Comparison of ENCODE assay signal across 23 cellular contexts in the genomic region with DNA sequence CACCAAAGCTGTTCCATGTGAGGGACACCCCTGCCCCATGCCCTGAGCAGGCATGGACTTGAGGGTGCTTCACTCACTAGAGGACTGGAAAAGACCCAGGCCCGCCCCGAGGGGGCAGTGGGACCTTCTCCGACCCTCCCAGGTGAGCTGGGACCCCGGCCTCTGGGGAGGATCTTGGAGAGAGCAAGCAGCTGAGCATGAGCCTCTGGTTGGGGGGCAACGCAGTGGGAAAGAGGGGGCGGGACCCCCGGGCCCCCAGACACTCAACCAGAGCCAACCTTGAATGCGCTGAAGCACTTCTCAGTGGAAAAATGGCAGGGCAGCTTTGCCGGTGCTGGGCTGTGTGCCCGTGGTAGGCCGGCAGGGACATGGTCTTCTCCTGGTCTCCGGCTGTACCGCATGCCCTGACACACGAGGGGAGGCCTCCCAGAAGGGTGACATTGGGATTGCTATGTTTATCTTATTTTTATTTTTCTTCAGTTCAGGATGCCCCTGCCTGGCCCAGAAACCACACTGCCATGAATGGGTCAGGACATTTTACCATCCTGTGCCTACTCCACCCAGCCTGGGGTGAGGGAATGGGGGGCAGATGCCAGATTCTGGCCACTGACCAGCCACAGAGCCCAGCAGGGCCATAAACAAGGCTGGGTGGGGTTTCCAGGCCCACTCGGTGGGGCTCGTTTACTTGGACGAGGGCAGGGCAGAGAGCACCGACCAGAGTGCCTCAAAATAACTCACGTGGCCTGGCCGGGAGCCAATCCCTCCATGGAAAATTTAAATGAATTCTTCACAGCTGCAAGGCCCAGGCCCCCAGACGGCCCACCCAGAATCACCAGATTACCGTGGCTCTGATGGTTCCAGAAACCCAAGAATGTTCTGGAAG. TPM values are rescaled to one million over a fixed set of nuclear protein-coding genes. Genes with fewer than 3 reads are reported as not detected.
DNase-seq lines count a peak whose midpoint lies in the region; ATAC-seq lines count a peak whose summit lies in the region.
"Had no signal": no experiment of that assay in that cellular context is flagged by ENCODE, and none has a peak within 500 bp of the region (broad histone marks: within the 10 kb centered on the region; RNA-seq: fewer than 3 reads in every experiment).

No MANE protein-coding gene starts in this region.

- no peaks in the 10 kb centered on the region for H3K36me3 Mint-ChIP-seq in activated naive CD4-positive, alpha-beta T cell treated with anti-CD3 and anti-CD28 coated beads, Interleukin-2, amount 50 U/mL, for 72 hours
- H3K36me3 Mint-ChIP-seq: CD4-positive, CD25-positive, alpha-beta regulatory T cell had no signal

- H3K27ac Mint-ChIP-seq in activated naive CD4-positive, alpha-beta T cell treated with anti-CD3 and anti-CD28 coated beads, Interleukin-2, amount 50 U/mL, for 72 hours, result peak overlapping the region in 1 of 2 donors; percentile 44

- H3K4ac ChIP-seq in mesenchymal stem cell (ENCODE audit: low read depth in 1 of 2, low read length in 2 of 2), result no peak overlapping the region

- intact Hi-C loops in Right ventricle myocardium superior (cut with DNase I), result no loop called here
- intact Hi-C loops in cardiac septum (cut with DNase I), result no loop called here
- intact Hi-C loops in posterior vena cava (cut with DNase I), result loop anchor here in 1 of 2 donors (5.0 kb wide), 1 partner anchor 37 kb away; no protein-coding TSS in a partner anchor

- no peaks in the 10 kb centered on the region for H3K79me1 ChIP-seq in mesenchymal stem cell (replicated peaks; ENCODE audit: low read length, poor library complexity, severe bottlenecking)

- H3K9me3 Mint-ChIP-seq in activated naive CD4-positive, alpha-beta T cell treated with anti-CD3 and anti-CD28 coated beads, Interleukin-2, amount 50 U/mL, for 72 hours, result no peaks in the 10 kb centered on the region
- H3K9me3 Mint-ChIP-seq: CD4-positive, CD25-positive, alpha-beta regulatory T cell had no signal

- H2BK120ac ChIP-seq in mesenchymal stem cell (ENCODE audit: low read depth, low read length), result no peak overlapping the region

- no peaks in the 10 kb centered on the region for H3K9me3 ChIP-seq in mesenchymal stem cell (ENCODE audit: control insufficient read depth, low read length)
- H3K9me3 ChIP-seq: BE2C, MG63 had no signal

- H3K23ac ChIP-seq in mesenchymal stem cell (ENCODE audit: low read length in 2 of 2), result no peak overlapping the region

- H2AFZ ChIP-seq in mesenchymal stem cell (ENCODE audit: low read depth, low read length), result no peak overlapping the region

- no peak overlapping the region for H3K14ac ChIP-seq in mesenchymal stem cell (ENCODE audit: low read length in 2 of 2)

- no peak overlapping the region for H3K4me3 ChIP-seq in mesenchymal stem cell (ENCODE audit: insufficient read depth in 1 of 2, low read depth in 1 of 2, low read length in 2 of 2)
- H3K4me3 ChIP-seq: MG63 had no signal

- no peaks in the 10 kb centered on the region for H3K36me3 ChIP-seq in mesenchymal stem cell (ENCODE audit: control insufficient read depth in 1 of 2, insufficient read depth in 2 of 2, low read depth in 1 of 2, low read length in 2 of 2)
- H3K36me3 ChIP-seq: BE2C, MG63 had no signal

- no peak for ATAC-seq in Right ventricle myocardium superior (ENCODE audit: poor library complexity)
- ATAC-seq in HG02981 (IDR thresholded peaks at IDR 0.05; ENCODE audit: unreplicated experiment), result no peak
- ATAC-seq in activated naive CD4-positive, alpha-beta T cell treated with anti-CD3 and anti-CD28 coated beads, Interleukin-2, amount 50 U/mL, for 72 hours, result no peak
- ATAC-seq: PC-3, Right ventricle myocardium inferior had no signal

- H3K4me1 ChIP-seq in mesenchymal stem cell (ENCODE audit: control insufficient read depth, insufficient read depth, low read depth, low read length), result peaks cover 2% of the 10 kb centered on the region
- H3K4me1 ChIP-seq: BE2C had no signal

- H2BK15ac ChIP-seq in mesenchymal stem cell (ENCODE audit: low read depth, poor library complexity, severe bottlenecking), result peak overlapping the region; percentile 23

- no peak overlapping the region for H3K27ac ChIP-seq in mesenchymal stem cell (ENCODE audit: low read length, poor library complexity, severe bottlenecking)

- no peak overlapping the region for H2BK5ac ChIP-seq in mesenchymal stem cell (ENCODE audit: low read depth, low read length, poor library complexity, severe bottlenecking)

- WGBS in mesenchymal stem cell, result 78% methylated on average over 21 of the region's 22 CpGs

- H3K4me2 ChIP-seq in mesenchymal stem cell (ENCODE audit: low read length, poor library complexity, severe bottlenecking), result no peak overlapping the region

- H3K18ac ChIP-seq in mesenchymal stem cell (ENCODE audit: low read depth in 1 of 2, low read length in 2 of 2), result no peak overlapping the region

- no peak overlapping the region for H4K91ac ChIP-seq in mesenchymal stem cell (ENCODE audit: low read length)

- DNase-seq in Right ventricle myocardium superior (peak; percentile 35), cardiac septum (ENCODE audit: low spot score) (no peak), mesenchymal stem cell (no peak), posterior vena cava (ENCODE audit: low spot score) (peak; percentile 77), T1000 (lab: John Stamatoyannopoulos, UW) (no peak), epidermal melanocyte (ENCODE audit: insufficient read length, low spot score) (no peak)
- DNase-seq in activated naive CD4-positive, alpha-beta T cell treated with anti-CD3 and anti-CD28 coated beads, Interleukin-2, amount 50 U/mL, for 72 hours (ENCODE audit: low spot score in 2 of 2), result no peak
- DNase-seq: 8988T; ACHN; BE2C; CD4-positive, CD25-positive, alpha-beta regulatory T cell; KG1; MG63; NCI-H1105 treated with DMSO at 0.1 percent for 48 hours; NCI-H146; NCI-H1930; NCI-H2107; NCI-H446; NCI-H524 treated with DMSO at 0.1 percent for 48 hours; NCI-H774; PC-3 had no signal

- H3K9ac ChIP-seq in mesenchymal stem cell (ENCODE audit: low read length), result no peak overlapping the region

- H3K27me3 ChIP-seq in mesenchymal stem cell (ENCODE audit: control insufficient read depth in 1 of 2, insufficient read depth in 1 of 2, low read length in 2 of 2), result peaks cover 0 to 34% of the 10 kb centered on the region in 2 experiments
- H3K27me3 ChIP-seq: BE2C, MG63 had no signal

- no peak overlapping the region for H4K8ac ChIP-seq in mesenchymal stem cell (ENCODE audit: low read length)

- H2AK5ac ChIP-seq in mesenchymal stem cell (ENCODE audit: low read length, severe bottlenecking), result no peak overlapping the region

- H2BK12ac ChIP-seq in mesenchymal stem cell (ENCODE audit: low read length in 2 of 2), result no peak overlapping the region

RNA-seq across cellular contexts. Expression of a gene that starts 17.2 kb away (rescaled TPM):
- total RNA-seq in Right ventricle myocardium superior, result 19.5 TPM
- total RNA-seq in cardiac septum, result 14.2 TPM
- 0.97 TPM for polyA plus RNA-seq in mesenchymal stem cell (2013, experiment 1 of 2)
- 0.95 TPM for polyA plus RNA-seq in mesenchymal stem cell (2013, experiment 2 of 2)
- 100 to 1,000 TPM in 1 of 2 donors, 10 to 100 TPM in 1; 80.1 to 120 TPM for total RNA-seq in posterior vena cava
- 100 to 1,000 TPM; 248 to 298 TPM for total RNA-seq in activated naive CD4-positive, alpha-beta T cell treated with anti-CD3 and anti-CD28 coated beads, Interleukin-2, amount 50 U/mL, for 72 hours
- total RNA-seq: PC-3 had no signal

RNA-seq across cellular contexts. Expression of a gene that starts 51.4 kb away (rescaled TPM):
- not detected for total RNA-seq in Right ventricle myocardium superior
- total RNA-seq in cardiac septum, result not detected
- 0.03 TPM for polyA plus RNA-seq in mesenchymal stem cell (2013, experiment 1 of 2)
- polyA plus RNA-seq in mesenchymal stem cell (2013, experiment 2 of 2), result 0.04 TPM
- not detected for total RNA-seq in posterior vena cava
- total RNA-seq in activated naive CD4-positive, alpha-beta T cell treated with anti-CD3 and anti-CD28 coated beads, Interleukin-2, amount 50 U/mL, for 72 hours, result under 1 TPM; 0.31 to 0.66 TPM
- total RNA-seq: PC-3, Right ventricle myocardium inferior had no signal
- polyA plus RNA-seq: CD4-positive, CD25-positive, alpha-beta regulatory T cell had no signal

Comparison
In these comparisons a context has a peak if more than half of its experiments do, and no peak if none do; other contexts are left out.
1. DNase-seq: peak in Right ventricle myocardium superior (single experiment) and posterior vena cava (single experiment); none in cardiac septum (single experiment), mesenchymal stem cell (single experiment), T1000 (single experiment), activated naive CD4-positive, alpha-beta T cell treated with anti-CD3 and anti-CD28 coated beads, Interleukin-2, amount 50 U/mL, for 72 hours (0 of 2) and epidermal melanocyte (single experiment).